26 cellular contexts compared by ENCODE assay signal in genomic region chr1:171431994-171432393, GRCh38.
"Had no signal": no experiment of that assay in that cellular context is flagged by ENCODE, and none has a peak within 500 bp of the region (broad histone marks: within the 10 kb centered on the region; RNA-seq: fewer than 3 reads in every experiment).

No MANE protein-coding gene starts in this region.

- H3K27me3 Mint-ChIP-seq: activated naive CD4-positive, alpha-beta T cell treated with anti-CD3 and anti-CD28 coated beads, Interleukin-2, amount 50 U/mL, for 24 hours; dendritic cell treated with granulocyte-macrophage colony-stimulating factor and Interleukin-4, amounts not matched to agents 40 ng/mL and 50 ng/mL, for 4 days; T-helper 17 cell had no signal

- H3K36me3 ChIP-seq: esophagus muscularis mucosa, left lung, lower lobe of right lung, right lobe of liver, transverse colon, vagina, WERI-Rb-1 had no signal

- H3K9me3 Mint-ChIP-seq: activated naive CD4-positive, alpha-beta T cell treated with anti-CD3 and anti-CD28 coated beads, Interleukin-2, amount 50 U/mL, for 24 hours; activated T-helper 17 cell treated with anti-CD3 and anti-CD28 coated beads, Interleukin-2, amount 50 U/mL, for 72 hours; central memory CD8-positive, alpha-beta T cell; natural killer cell treated with Interleukin-12 subunit alpha and Interleukin-12 subunit beta and Interleukin-15 and Interleukin-18, amount 100 ng/mL, for 72 hours had no signal

- DNase-seq: activated CD4-positive, alpha-beta T cell treated with anti-CD3 and anti-CD28 coated beads for 1 hour; activated CD4-positive, alpha-beta T cell treated with anti-CD3 and anti-CD28 coated beads, Interleukin-2, amount 50 U/mL, for 1 hour; activated CD8-positive, alpha-beta T cell treated with anti-CD3 and anti-CD28 coated beads for 36 hours; activated gamma-delta T cell treated with Interleukin-2 at 50 U/mL for 16 hours; activated T-cell treated with anti-CD3 and anti-CD28 coated beads, Interleukin-2, amount 50 U/mL, for 4 hours; anterior cingulate cortex; foreskin keratinocyte; left lung; lower lobe of right lung; mesendoderm; mucosa of descending colon; right lobe of liver; stimulated activated CD4-positive, alpha-beta T cell treated with anti-CD3 and anti-CD28 coated beads, Interleukin-4, amount 100 ng/mL, for 1 hour; stimulated activated naive CD8-positive, alpha-beta T cell treated with anti-CD3 and anti-CD28 coated beads, Interleukin-15, Interleukin-2, amounts not matched to agents 100 U/mL and 50 U/mL, for 24 hours; T-helper 17 cell; T1000; testis; transverse colon; WERI-Rb-1 had no signal

- ATAC-seq: activated CD8-positive, alpha-beta T cell treated with anti-CD3 and anti-CD28 coated beads for 36 hours; activated T-cell treated with anti-CD3 and anti-CD28 coated beads, Interleukin-2, amount 50 U/mL, for 4 hours; activated T-helper 17 cell treated with anti-CD3 and anti-CD28 coated beads, Interleukin-2, amount 50 U/mL, for 72 hours; foreskin keratinocyte; left lung; lower lobe of right lung; mucosa of descending colon; natural killer cell treated with Interleukin-12 subunit alpha and Interleukin-12 subunit beta and Interleukin-15 and Interleukin-18, amount 100 ng/mL, for 72 hours; right lobe of liver; stimulated activated naive CD8-positive, alpha-beta T cell treated with anti-CD3 and anti-CD28 coated beads, Interleukin-15, Interleukin-2, amounts not matched to agents 100 U/mL and 50 U/mL, for 24 hours; T-helper 17 cell had no signal

- H3K36me3 Mint-ChIP-seq: activated naive CD4-positive, alpha-beta T cell treated with anti-CD3 and anti-CD28 coated beads, Interleukin-2, amount 50 U/mL, for 24 hours; natural killer cell treated with Interleukin-12 subunit alpha and Interleukin-12 subunit beta and Interleukin-15 and Interleukin-18, amount 100 ng/mL, for 72 hours had no signal

- H3K27me3 ChIP-seq: esophagus muscularis mucosa, foreskin keratinocyte, left lung, right lobe of liver, testis, transverse colon, vagina had no signal

- H3K4me3 ChIP-seq: esophagus muscularis mucosa, left lung, lower lobe of right lung, mucosa of descending colon, right lobe of liver, testis, transverse colon, vagina had no signal

- H3K27ac Mint-ChIP-seq: activated CD8-positive, alpha-beta T cell treated with anti-CD3 and anti-CD28 coated beads for 36 hours; activated naive CD4-positive, alpha-beta T cell treated with anti-CD3 and anti-CD28 coated beads, Interleukin-2, amount 50 U/mL, for 24 hours; activated T-helper 17 cell treated with anti-CD3 and anti-CD28 coated beads, Interleukin-2, amount 50 U/mL, for 72 hours; dendritic cell treated with granulocyte-macrophage colony-stimulating factor and Interleukin-4, amounts not matched to agents 40 ng/mL and 50 ng/mL, for 4 days; natural killer cell treated with Interleukin-12 subunit alpha and Interleukin-12 subunit beta and Interleukin-15 and Interleukin-18, amount 100 ng/mL, for 72 hours; T-helper 17 cell had no signal

- H3K4me3 Mint-ChIP-seq: activated CD8-positive, alpha-beta T cell treated with anti-CD3 and anti-CD28 coated beads for 36 hours; activated naive CD4-positive, alpha-beta T cell treated with anti-CD3 and anti-CD28 coated beads, Interleukin-2, amount 50 U/mL, for 24 hours; activated T-cell treated with anti-CD3 and anti-CD28 coated beads, Interleukin-2, amount 50 U/mL, for 4 hours; activated T-helper 17 cell treated with anti-CD3 and anti-CD28 coated beads, Interleukin-2, amount 50 U/mL, for 72 hours; central memory CD8-positive, alpha-beta T cell; dendritic cell treated with granulocyte-macrophage colony-stimulating factor and Interleukin-4, amounts not matched to agents 40 ng/mL and 50 ng/mL, for 4 days; natural killer cell treated with Interleukin-12 subunit alpha and Interleukin-12 subunit beta and Interleukin-15 and Interleukin-18, amount 100 ng/mL, for 72 hours; T-helper 17 cell had no signal

- H3K27ac ChIP-seq: esophagus muscularis mucosa, foreskin keratinocyte, left lung, lower lobe of right lung, right lobe of liver, testis, transverse colon, vagina, WERI-Rb-1 had no signal

- H3K9me3 ChIP-seq: lower lobe of right lung, mucosa of descending colon, right lobe of liver, testis, transverse colon, vagina had no signal

- H3K4me1 ChIP-seq: lower lobe of right lung, right lobe of liver had no signal
